In the genomic region with DNA sequence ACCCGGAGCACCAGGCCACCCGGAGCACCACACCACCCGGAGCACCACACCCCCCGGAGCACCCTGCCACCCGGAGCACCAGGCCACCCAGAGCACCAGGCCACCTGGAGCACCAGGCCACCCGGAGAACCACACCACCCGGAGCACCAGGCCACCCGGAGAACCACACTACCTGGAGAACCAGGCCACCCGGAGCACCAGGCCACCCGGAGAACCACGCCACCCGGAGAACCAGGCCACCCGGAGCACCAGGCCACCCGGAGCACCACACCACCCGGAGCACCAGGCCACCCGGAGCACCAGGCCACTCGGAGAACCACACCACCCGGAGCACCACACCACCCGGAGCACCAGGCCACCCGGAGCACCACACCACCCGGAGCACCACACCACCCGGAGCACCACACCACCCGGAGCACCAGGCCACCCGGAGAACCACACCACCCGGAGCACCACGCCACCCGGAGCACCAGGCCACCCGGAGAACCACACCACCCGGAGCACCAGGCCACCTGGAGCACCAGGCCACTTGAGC, we compare ENCODE assay signal across 4 cellular contexts.
DNase-seq lines count a peak whose midpoint lies in the region; ATAC-seq, FAIRE-seq and TF ChIP-seq lines count a peak whose summit lies in the region.
"Not testable (repeated sequence)": the region's sequence is repeated elsewhere in the genome, so short reads cannot be mapped to it uniquely, and the experiment has no call there.

No MANE protein-coding gene starts in this region.

- FAIRE-seq in K562 (lab: Jason Lieb, UNC); kidney (lab: Jason Lieb, UNC): not testable (repeated sequence)

- TF ChIP-seq POLR2A in K562 (conservative IDR thresholded peaks at IDR 0.05), result not testable (repeated sequence)

- CTCF ChIA-PET in WTC11 (lab: Charles Lee), result interaction anchor here (0.6 kb wide), 1 partner anchor 130 kb away, joined by 5 read pairs; no protein-coding TSS in a partner anchor
- CTCF ChIA-PET in K562 (lab: Yijun Ruan, JAX; ENCODE audit: low intra/inter-chr PET ratio), result not testable (repeated sequence)

- not testable (repeated sequence) for H3K4me3 ChIP-seq in K562; kidney (ENCODE audit: low read length in 2 of 2)

- not testable (repeated sequence) for TF ChIP-seq EP300 in K562 (IDR thresholded peaks at IDR 0.05; ENCODE audit: low read length)

- not testable (repeated sequence) for H3K9ac ChIP-seq in K562 (ENCODE audit: insufficient read depth in 1 of 2, low read depth in 2 of 2, low read length in 2 of 2); kidney (ENCODE audit: low read length in 2 of 2)

- intact Hi-C loops in K562 (cut with micrococcal nuclease); kidney (cut with DNase I); posterior vena cava (cut with DNase I): not testable (repeated sequence)

- not testable (repeated sequence) for H3K27ac ChIP-seq in K562 (ENCODE audit: extremely low read depth, low read depth, low read length); kidney (ENCODE audit: low read depth in 2 of 2, low read length in 2 of 2)

- BruUV-seq in K562 (replicated peaks; lab: Mats Ljungman, UMichigan), result not testable (repeated sequence)

- H3K9me3 Mint-ChIP-seq in WTC11, result not testable (repeated sequence)

- not testable (repeated sequence) for H2AFZ ChIP-seq in K562 (ENCODE audit: low read depth, low read length)

- not testable (repeated sequence) for TF ChIP-seq RAD21 in K562 (CRISPR knock-in tag; conservative IDR thresholded peaks at IDR 0.05 in 1 of 2, IDR thresholded peaks at IDR 0.05 in 1 of 2)

- H3K4me3 Mint-ChIP-seq in WTC11, result not testable (repeated sequence)

- POLR2A ChIA-PET in WTC11 (lab: Charles Lee); K562 (lab: Yijun Ruan, JAX): not testable (repeated sequence)

- H3K79me2 ChIP-seq in K562 (ENCODE audit: control insufficient read depth, insufficient read depth, low read length), result not testable (repeated sequence)

- ATAC-seq in WTC11, K562: not testable (repeated sequence)

- not testable (repeated sequence) for H3K27me3 Mint-ChIP-seq in WTC11 (ENCODE audit: low read depth)

- 3% methylated on average over 20 of the region's 29 CpGs for WGBS in K562 (ENCODE audit: insufficient coverage, low coverage, missing lambda C conversion rate)

- H3K9me3 ChIP-seq in K562 (replicated peaks; ENCODE audit: control insufficient read depth, insufficient read depth, low read depth, low read length); kidney (ENCODE audit: control insufficient read depth in 1 of 2, low read length in 2 of 2): not testable (repeated sequence)

- H3K4me1 ChIP-seq in K562 (replicated peaks in 1 of 2; ENCODE audit: control insufficient read depth in 2 of 2, insufficient read depth in 2 of 2, low read length in 2 of 2); kidney (ENCODE audit: control insufficient read depth in 1 of 2, insufficient read depth in 1 of 2, low read depth in 1 of 2, low read length in 2 of 2): not testable (repeated sequence)

- not testable (repeated sequence) for DNase-seq in WTC11 (ENCODE audit: low spot score); K562 (ENCODE audit: extremely low read depth in 1 of 4, low spot score in 3 of 4)
- DNase-seq in kidney (peak; percentile 44), posterior vena cava (ENCODE audit: low spot score) (peak; percentile 31)

- H3K27ac Mint-ChIP-seq in WTC11, result not testable (repeated sequence)

- not testable (repeated sequence) for H4K20me1 ChIP-seq in K562 (replicated peaks; ENCODE audit: control insufficient read depth, insufficient read depth, low read length)

- not testable (repeated sequence) for H3K36me3 Mint-ChIP-seq in WTC11

- not testable (repeated sequence) for TF ChIP-seq CTCF in WTC11 (IDR thresholded peaks at IDR 0.05); K562 (IDR thresholded peaks at IDR 0.05 in 2 of 3, conservative IDR thresholded peaks at IDR 0.05 in 1 of 3; ENCODE audit: insufficient read depth in 2 of 3, low read depth in 1 of 3, low read length in 3 of 3); kidney (IDR thresholded peaks at IDR 0.05; ENCODE audit: borderline replicate concordance, extremely low read depth, insufficient read depth)

- not testable (repeated sequence) for H3K9me1 ChIP-seq in K562 (ENCODE audit: control insufficient read depth, insufficient read depth, low read length)

- not testable (repeated sequence) for H3K4me2 ChIP-seq in K562 (ENCODE audit: insufficient read depth, low read length)

- H3K36me3 ChIP-seq in K562 (ENCODE audit: control insufficient read depth, insufficient read depth, low read length); kidney (ENCODE audit: control insufficient read depth in 1 of 2, insufficient read depth in 2 of 2, low read length in 2 of 2): not testable (repeated sequence)

- H3K27me3 ChIP-seq in K562 (ENCODE audit: control insufficient read depth in 2 of 2, insufficient read depth in 2 of 2, low read length in 2 of 2), result peaks cover 21 to 49% of the 10 kb centered on the region in 2 experiments; a peak in 4 of 5 replicates

- in situ Hi-C loops in K562 (cut with MboI), result not testable (repeated sequence)

- not testable (repeated sequence) for H3K4me1 Mint-ChIP-seq in WTC11

TF ChIP-seq in WTC11, 78 proteins besides CTCF, POLR2A, EP300 and RAD21:
- TF ChIP-seq ZNF263 (CRISPR knock-in tag; IDR thresholded peaks at IDR 0.05; ENCODE audit: low read depth), result peak; percentile 16; the same call in 1 of the 2 replicates

TF ChIP-seq in K562, 482 proteins besides CTCF, POLR2A, EP300 and RAD21:
- 0 out of 2 replicates have a peak, but pooled peaks have one; percentile 11 for TF ChIP-seq ZNF263 (CRISPR knock-in tag; IDR thresholded peaks at IDR 0.05; ENCODE audit: borderline replicate concordance)
